8 cellular contexts compared by ENCODE assay signal in the genomic region with DNA sequence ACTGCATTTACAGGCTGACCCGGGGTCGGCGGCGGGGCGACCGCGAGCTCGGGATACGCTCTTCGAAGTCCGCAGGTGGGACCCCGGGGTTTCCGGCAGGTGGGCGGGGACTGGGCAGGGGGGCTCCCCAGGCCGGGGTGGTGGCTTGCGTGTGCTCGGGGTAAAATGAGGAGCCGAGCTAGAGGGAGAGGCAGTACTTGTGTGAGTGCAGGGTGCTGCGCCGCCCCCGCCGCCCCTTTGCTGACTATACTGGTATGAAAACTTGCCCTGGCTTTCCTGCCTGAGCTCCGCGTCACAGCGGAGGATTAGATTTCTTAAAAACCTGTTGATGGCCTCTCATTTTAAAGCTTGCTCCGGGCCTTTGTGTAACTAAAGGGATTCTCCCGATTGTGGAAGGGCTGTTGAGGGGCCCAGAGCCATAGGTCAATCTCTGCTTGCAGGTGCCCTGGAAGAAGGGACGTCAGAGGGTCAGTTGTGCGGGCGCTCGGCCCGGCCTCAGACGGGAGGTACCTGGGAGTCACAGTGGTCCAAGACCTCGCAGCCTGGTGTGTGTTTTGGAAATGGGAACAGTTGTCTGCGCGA. TPM values are rescaled to one million over a fixed set of nuclear protein-coding genes. Genes with fewer than 3 reads are reported as not detected.
DNase-seq lines count a peak whose midpoint lies in the region; ATAC-seq, FAIRE-seq and TF ChIP-seq lines count a peak whose summit lies in the region.

No MANE protein-coding gene starts in this region.

- peak overlapping the region; percentile 82 for H3K27ac ChIP-seq in K562 (ENCODE audit: extremely low read depth, low read depth, low read length)
- no peak overlapping the region for H3K27ac ChIP-seq in iPS DF 6.9 (ENCODE audit: low read length)

- H4K20me1 ChIP-seq in Loucy (ENCODE audit: insufficient read depth, low read length, poor library complexity, severe bottlenecking): no peaks in the 10 kb centered on the region
- H4K20me1 ChIP-seq in K562 (replicated peaks; ENCODE audit: control insufficient read depth, insufficient read depth, low read length): no peaks in the 10 kb centered on the region

- no peak for TF ChIP-seq EP300 in K562 (IDR thresholded peaks at IDR 0.05; ENCODE audit: low read length)

- no peaks in the 10 kb centered on the region for H3K9me1 ChIP-seq in K562 (ENCODE audit: control insufficient read depth, insufficient read depth, low read length)

- H3F3A ChIP-seq in Loucy (ENCODE audit: low read depth): no peaks in the 10 kb centered on the region

- H3K79me2 ChIP-seq in Loucy (ENCODE audit: insufficient read depth, low read length) (peaks cover 24% of the 10 kb centered on the region), K562 (ENCODE audit: control insufficient read depth, insufficient read depth, low read length) (peaks cover 46% of the 10 kb centered on the region)

- under 1% methylated on average over 36 of the region's 36 CpGs for WGBS in K562 (ENCODE audit: insufficient coverage, low coverage, missing lambda C conversion rate)
- no CpG with 5 or more reads among the region's 36 CpGs for WGBS in iPS DF 6.9 (ENCODE audit: insufficient coverage, insufficient read length)

- H2AFZ ChIP-seq in Loucy (ENCODE audit: low read length) (peak overlapping the region; percentile 75), K562 (ENCODE audit: low read depth, low read length) (peak overlapping the region; percentile 100)

- ATAC-seq in K562: peak; percentile 37

- peak; percentile 63 for DNase-seq in GM03348 (ENCODE audit: low spot score)
- DNase-seq in H7: peak; percentile 91
- peak; percentile 50 for DNase-seq in T-helper 9 cell
- DNase-seq in K562 (ENCODE audit: extremely low read depth in 1 of 4, low spot score in 3 of 4): peak; percentile 62 to 71 (median 68)
- DNase-seq in iPS DF 6.9 (ENCODE audit: low read depth, low spot score): no peak
- no peak for DNase-seq in skeletal muscle cell (ENCODE audit: low read depth)
- DNase-seq in middle frontal gyrus (ENCODE audit: extremely low spot score, low spot score): no peak

- TF ChIP-seq RAD21 in K562 (CRISPR knock-in tag; conservative IDR thresholded peaks at IDR 0.05 in 1 of 2, IDR thresholded peaks at IDR 0.05 in 1 of 2): no peak

- CTCF ChIA-PET in K562 (lab: Yijun Ruan, JAX; ENCODE audit: low intra/inter-chr PET ratio): no interaction called here

- H3K9me2 ChIP-seq in Loucy (replicated peaks; ENCODE audit: low read depth, low read length): no peaks in the 10 kb centered on the region

- no peak for FAIRE-seq in K562 (lab: Jason Lieb, UNC)

- H3K4me1 ChIP-seq in Loucy (ENCODE audit: insufficient read depth, low read length, poor library complexity, severe bottlenecking): peaks cover 34% of the 10 kb centered on the region
- H3K4me1 ChIP-seq in K562 (replicated peaks in 1 of 2; ENCODE audit: control insufficient read depth in 2 of 2, insufficient read depth in 2 of 2, low read length in 2 of 2): peaks cover 6 to 8% of the 10 kb centered on the region in 2 experiments; a peak in 4 of 5 replicates
- no peaks in the 10 kb centered on the region for H3K4me1 ChIP-seq in iPS DF 6.9 (ENCODE audit: control insufficient read depth, insufficient read depth, low read length)

- H3K9me3 ChIP-seq in Loucy (ENCODE audit: insufficient read depth, low read depth, low read length) (no peaks in the 10 kb centered on the region), K562 (replicated peaks; ENCODE audit: control insufficient read depth, insufficient read depth, low read depth, low read length) (no peaks in the 10 kb centered on the region), iPS DF 6.9 (ENCODE audit: control insufficient read depth, insufficient read depth, low read length) (no peaks in the 10 kb centered on the region)

- H3K4me2 ChIP-seq in Loucy (ENCODE audit: low read depth, low read length, poor library complexity, severe bottlenecking): peak overlapping the region; percentile 92
- H3K4me2 ChIP-seq in K562 (ENCODE audit: insufficient read depth, low read length): peak overlapping the region; percentile 99

- in situ Hi-C loops in K562 (cut with MboI): no loop called here

- H3K4me3 ChIP-seq in H7 (ENCODE audit: insufficient read depth, low read depth, low read length) (peak overlapping the region; percentile 78), Loucy (ENCODE audit: low read length, poor library complexity, severe bottlenecking) (peak overlapping the region; percentile 88), K562 (peak overlapping the region; percentile 83), iPS DF 6.9 (ENCODE audit: low read length) (peak overlapping the region; percentile 87; the same call in 1 of the 2 replicates), skeletal muscle cell (ENCODE audit: low read depth, low read length) (peak overlapping the region; percentile 70)

- H3K9ac ChIP-seq in Loucy (ENCODE audit: low read depth, low read length, poor library complexity, severe bottlenecking): peak overlapping the region; percentile 85
- H3K9ac ChIP-seq in K562 (ENCODE audit: insufficient read depth in 1 of 2, low read depth in 2 of 2, low read length in 2 of 2): peak overlapping the region; percentile 86 to 99

- H3K27me3 ChIP-seq in H7 (ENCODE audit: control insufficient read depth, insufficient read depth, low read length) (no peaks in the 10 kb centered on the region), Loucy (ENCODE audit: insufficient read depth, low read length, poor library complexity, severe bottlenecking) (no peaks in the 10 kb centered on the region), K562 (ENCODE audit: control insufficient read depth in 2 of 2, insufficient read depth in 2 of 2, low read length in 2 of 2) (no peaks in the 10 kb centered on the region), iPS DF 6.9 (ENCODE audit: control insufficient read depth, insufficient read depth, low read length) (no peaks in the 10 kb centered on the region)

- H3K36me3 ChIP-seq in H7 (replicated peaks; ENCODE audit: control insufficient read depth, insufficient read depth, low read length) (no peaks in the 10 kb centered on the region), Loucy (ENCODE audit: insufficient read depth, low read length) (no peaks in the 10 kb centered on the region), K562 (ENCODE audit: control insufficient read depth, insufficient read depth, low read length) (peaks cover 22% of the 10 kb centered on the region; the same call in 2 of the 3 replicates), iPS DF 6.9 (ENCODE audit: control insufficient read depth, insufficient read depth, low read length) (no peaks in the 10 kb centered on the region)

- intact Hi-C loops in K562 (cut with micrococcal nuclease): loop anchor here (1.0 kb wide), 1 partner anchor 74 kb away; the partner anchor contains the start of gene NAPEPLD

- no peak for TF ChIP-seq POLR2A in K562 (conservative IDR thresholded peaks at IDR 0.05)

- TSS peak; percentile 63 for BruUV-seq in K562 (replicated peaks; lab: Mats Ljungman, UMichigan)

- POLR2A ChIA-PET in K562 (lab: Yijun Ruan, JAX): interaction anchor here (0.9 to 2.5 kb wide), 13 partner anchors 9 to 218 kb away, joined by 3 to 11 read pairs (median 4); partner anchors contain the start of gene NAPEPLD

- no peak for TF ChIP-seq CTCF in Loucy (conservative IDR thresholded peaks at IDR 0.05; ENCODE audit: low read length)
- TF ChIP-seq CTCF in K562 (IDR thresholded peaks at IDR 0.05 in 2 of 3, conservative IDR thresholded peaks at IDR 0.05 in 1 of 3; ENCODE audit: insufficient read depth in 2 of 3, low read depth in 1 of 3, low read length in 3 of 3): no peak

TF ChIP-seq in K562, 482 proteins besides CTCF, POLR2A, EP300 and RAD21 (continues in another document):
- TF ChIP-seq BRF1 (IDR thresholded peaks at IDR 0.05; ENCODE audit: borderline replicate concordance, extremely low read depth, insufficient read length): no peak

RNA-seq across cellular contexts. Expression of gene ARMC10, which starts 0.5 kb away (rescaled TPM):
- total RNA-seq in H7 (2014; rRNA removed; shearing (Covaris generic)): 30.1 and 36.9 TPM in 2 replicates
- 28.8 and 48.0 TPM in 2 replicates for total RNA-seq in K562 (2011; cell fraction: chromatin; rRNA removed; ENCODE audit: low replicate concordance)
- 30.0 and 34.1 TPM in 2 replicates for total RNA-seq in K562 (2011; cell fraction: nucleolus; rRNA removed)
- 49.3 and 76.5 TPM in 2 replicates for total RNA-seq in K562 (2011; cell fraction: nucleoplasm; rRNA removed)
- total RNA-seq in K562 (2014; rRNA removed) (75.5 and 81.1 TPM in 2 replicates), K562 (2014; rRNA removed; fragmentation: Illumina TruSeq; extraction: Trizol) (89.9 and 95.4 TPM in 2 replicates), K562 (2015; rRNA removed; fragmentation: Illumina TruSeq; extraction: Trizol) (69.6 and 72.6 TPM in 2 replicates), K562 (2021) (72.6 and 76.1 TPM in 2 replicates)
- polyA plus RNA-seq in K562 (2011; rRNA removed) (71.0 and 113 TPM in 2 replicates), K562 (2014; fragmentation: Illumina TruSeq; extraction: Trizol) (57.3 and 65.0 TPM in 2 replicates), K562 (2014; fragmentation: Nextera tagmentation; extraction: Ambion mirVana) (10 to 100 TPM; 17.0 to 22.7 TPM), K562 (2014; rRNA removed) (54.3 and 61.1 TPM in 2 replicates)
- 33.0 and 39.6 TPM in 2 replicates for polyA plus RNA-seq in K562 (2011; cell fraction: cytosol; rRNA removed)
- 17.0 and 25.6 TPM in 2 replicates for polyA plus RNA-seq in K562 (2011; cell fraction: nucleus; rRNA removed)
- polyA plus RNA-seq in K562 (2012): 56.1 and 61.4 TPM in 2 replicates
- polyA minus RNA-seq in K562 (2011; rRNA and poly(A)+ RNA removed): 85.3 and 101 TPM in 2 replicates
- 29.8 and 46.7 TPM in 2 replicates for polyA minus RNA-seq in K562 (2011; cell fraction: cytosol; rRNA and poly(A)+ RNA removed)
- 14.5 and 15.4 TPM in 2 replicates for polyA minus RNA-seq in K562 (2011; cell fraction: nucleus; rRNA and poly(A)+ RNA removed)

RNA-seq across cellular contexts. Expression of gene FBXL13, which starts 0.8 kb away (rescaled TPM):
- total RNA-seq in H7 (2014; rRNA removed; shearing (Covaris generic)): 0.97 and 1.3 TPM in 2 replicates
- total RNA-seq in K562 (2011; cell fraction: chromatin; rRNA removed; ENCODE audit: low replicate concordance): 173 and 352 TPM in 2 replicates
- total RNA-seq in K562 (2011; cell fraction: nucleolus; rRNA removed): 92.4 and 117 TPM in 2 replicates
- 138 and 171 TPM in 2 replicates for total RNA-seq in K562 (2011; cell fraction: nucleoplasm; rRNA removed)
- 16.3 and 17.5 TPM in 2 replicates for total RNA-seq in K562 (2014; rRNA removed)
- 30.5 and 38.3 TPM in 2 replicates for total RNA-seq in K562 (2014; rRNA removed; fragmentation: Illumina TruSeq; extraction: Trizol)
- 21.2 and 23.7 TPM in 2 replicates for total RNA-seq in K562 (2015; rRNA removed; fragmentation: Illumina TruSeq; extraction: Trizol)
- 27.0 and 27.4 TPM in 2 replicates for total RNA-seq in K562 (2021)
- 45.6 and 55.0 TPM in 2 replicates for polyA plus RNA-seq in K562 (2011; rRNA removed)
- polyA plus RNA-seq in K562 (2011; cell fraction: cytosol; rRNA removed): 19.5 and 28.3 TPM in 2 replicates
- polyA plus RNA-seq in K562 (2011; cell fraction: nucleus; rRNA removed): 45.8 and 53.1 TPM in 2 replicates
- 33.4 and 68.8 TPM in 2 replicates for polyA plus RNA-seq in K562 (2012)
- 22.4 and 24.1 TPM in 2 replicates for polyA plus RNA-seq in K562 (2014; fragmentation: Illumina TruSeq; extraction: Trizol)
- 10 to 100 TPM; 25.4 to 26.6 TPM for polyA plus RNA-seq in K562 (2014; fragmentation: Nextera tagmentation; extraction: Ambion mirVana)
- 19.7 and 20.4 TPM in 2 replicates for polyA plus RNA-seq in K562 (2014; rRNA removed)
- 104 and 108 TPM in 2 replicates for polyA minus RNA-seq in K562 (2011; rRNA and poly(A)+ RNA removed)
- 23.8 and 28.0 TPM in 2 replicates for polyA minus RNA-seq in K562 (2011; cell fraction: cytosol; rRNA and poly(A)+ RNA removed)
- polyA minus RNA-seq in K562 (2011; cell fraction: nucleus; rRNA and poly(A)+ RNA removed): 101 and 137 TPM in 2 replicates

Comparison
In these comparisons a context has a peak if more than half of its experiments do, and no peak if none do; other contexts are left out.
1. DNase-seq: peak in GM03348 (single experiment), H7 (single experiment), T-helper 9 cell (single experiment) and K562 (4 of 4); none in iPS DF 6.9 (single experiment), skeletal muscle cell (single experiment) and middle frontal gyrus (single experiment).
2. Peak in every context shown above with its lines, with median percentiles within 50 percentile points of each other: H3K4me3 ChIP-seq.